ENCODE assay signal across 35 cellular contexts in the genomic region with DNA sequence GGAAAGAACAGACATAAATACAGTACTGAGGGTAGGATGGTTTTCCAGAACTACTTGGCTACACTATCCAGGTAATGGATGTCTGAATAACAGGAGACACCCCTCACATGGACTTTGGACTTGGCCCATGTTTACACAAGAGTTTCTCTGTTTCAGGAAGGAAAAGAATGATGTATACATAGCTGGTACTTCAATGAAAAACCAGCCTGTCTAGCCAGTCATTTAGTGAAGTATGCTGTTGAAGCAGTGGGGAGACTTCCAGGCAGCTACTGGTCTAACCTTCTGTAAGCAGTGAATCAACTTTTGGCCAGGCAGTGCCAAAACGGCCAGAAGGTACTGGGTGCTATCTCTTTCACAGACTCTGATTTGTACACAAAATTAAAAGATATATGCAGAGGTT.
DNase-seq lines count a peak whose midpoint lies in the region; ATAC-seq, FAIRE-seq and TF ChIP-seq lines count a peak whose summit lies in the region.
"Had no signal": no experiment of that assay in that cellular context is flagged by ENCODE, and none has a peak within 500 bp of the region (broad histone marks: within the 10 kb centered on the region; RNA-seq: fewer than 3 reads in every experiment).

No MANE protein-coding gene starts in this region.

- H3K79me2 ChIP-seq in MM.1S (ENCODE audit: low read length) = no peaks in the 10 kb centered on the region
- H3K79me2 ChIP-seq in osteoblast (ENCODE audit: insufficient read depth, low read length) = no peaks in the 10 kb centered on the region

- H3K27me3 ChIP-seq in MM.1S (replicated peaks; ENCODE audit: insufficient read depth, low read length) = no peaks in the 10 kb centered on the region
- H3K27me3 ChIP-seq in bronchial epithelial cell (ENCODE audit: control insufficient read depth, insufficient read depth, low read length) = no peaks in the 10 kb centered on the region
- no peaks in the 10 kb centered on the region for H3K27me3 ChIP-seq in lung (ENCODE audit: control insufficient read depth, insufficient read depth)
- H3K27me3 ChIP-seq in osteoblast (ENCODE audit: insufficient read depth, low read length) = no peaks in the 10 kb centered on the region
- H3K27me3 ChIP-seq: esophagus muscularis mucosa, Peyer's patch, tibial nerve had no signal

- WGBS in lung, 2 donors = 44 to 78% methylated on average over 1 of the region's 1 CpG

- H3K4me1 ChIP-seq in MM.1S (ENCODE audit: low read length) (peaks cover 29% of the 10 kb centered on the region), lung (ENCODE audit: control insufficient read depth in 2 of 2, insufficient read depth in 2 of 2, low read length in 2 of 2) (no peaks in the 10 kb centered on the region), osteoblast (ENCODE audit: insufficient read depth, low read length) (no peaks in the 10 kb centered on the region)
- H3K4me1 ChIP-seq: esophagus muscularis mucosa, Peyer's patch, tibial nerve had no signal

- TF ChIP-seq CTCF in MM.1S (IDR thresholded peaks at IDR 0.05; ENCODE audit: low read length) (no peak), bronchial epithelial cell (IDR thresholded peaks at IDR 0.05; ENCODE audit: insufficient read depth, low read length, severe bottlenecking) (no peak), lung (IDR thresholded peaks at IDR 0.05; ENCODE audit: control extremely low read depth, extremely low read depth) (no peak), osteoblast (IDR thresholded peaks at IDR 0.05; ENCODE audit: extremely low read depth, low read depth, low read length) (no peak)

- no peaks in the 10 kb centered on the region for H4K20me1 ChIP-seq in MM.1S (ENCODE audit: insufficient read depth, low read length)
- no peaks in the 10 kb centered on the region for H4K20me1 ChIP-seq in osteoblast (ENCODE audit: insufficient read depth, low read length)

- H3K9me3 ChIP-seq in MM.1S (replicated peaks; ENCODE audit: insufficient read depth, low read length) (no peaks in the 10 kb centered on the region), lung (ENCODE audit: control insufficient read depth in 2 of 2, insufficient read depth in 1 of 2, low read length in 1 of 2) (no peaks in the 10 kb centered on the region), osteoblast (ENCODE audit: low read depth, low read length) (no peaks in the 10 kb centered on the region)
- H3K9me3 ChIP-seq: esophagus muscularis mucosa, Peyer's patch had no signal

- peaks cover 12% of the 10 kb centered on the region for H3F3A ChIP-seq in MM.1S (ENCODE audit: insufficient read depth, low read length)

- H3K4me3 ChIP-seq in MM.1S (ENCODE audit: low read length) = no peak overlapping the region
- no peak overlapping the region for H3K4me3 ChIP-seq in bronchial epithelial cell (ENCODE audit: low read depth, low read length)
- no peak overlapping the region for H3K4me3 ChIP-seq in lung
- no peak overlapping the region for H3K4me3 ChIP-seq in osteoblast (ENCODE audit: insufficient read depth, low read length)
- H3K4me3 ChIP-seq: cardiac muscle cell, esophagus muscularis mucosa, GM23338, K562, Peyer's patch, tibial nerve had no signal

- DNase-seq in DMS53 (lab: John Stamatoyannopoulos, UW) (peak; percentile 98), MM.1S (peak; percentile 21), bronchial epithelial cell (ENCODE audit: low read depth) (peak; percentile 33), lung (ENCODE audit: low spot score) (no peak), NCI-H2081 treated with DMSO at 0.1 percent for 48 hours (lab: John Stamatoyannopoulos, UW) (no peak), pons (ENCODE audit: low spot score) (no peak), 8988T (no peak), osteoblast (ENCODE audit: insufficient read length, low spot score, missing footprints) (no peak)
- DNase-seq: activated CD4-positive, alpha-beta T cell treated with anti-CD3 and anti-CD28 coated beads for 4 hours; activated CD8-positive, alpha-beta memory T cell treated with anti-CD3 and anti-CD28 coated beads for 24 hours; activated effector memory CD4-positive, alpha-beta T cell treated with Interleukin-2 at 50 U/mL for 16 hours; activated naive CD8-positive, alpha-beta T cell treated with anti-CD3 and anti-CD28 coated beads for 36 hours; anterior cingulate cortex; C1 segment of cervical spinal cord; cortex of kidney; effector memory CD8-positive, alpha-beta T cell; foreskin fibroblast; left ventricle myocardium superior; naive B cell; NCI-H1105; NCI-H187; NCI-H526 treated with DMSO at 0.1 percent for 48 hours; Peyer's patch; SHP77; stimulated activated CD4-positive, alpha-beta T cell treated with anti-CD3 and anti-CD28 coated beads, Interleukin-15, amount 100 ng/mL, for 24 hours; stimulated activated CD4-positive, alpha-beta T cell treated with anti-CD3 and anti-CD28 coated beads, Interleukin-4, amount 100 ng/mL, for 4 hours; SW 1271; T-helper 9 cell; WERI-Rb-1 had no signal

- H3K9me2 ChIP-seq in MM.1S (replicated peaks; ENCODE audit: insufficient read depth, low read length) = no peaks in the 10 kb centered on the region

- peak overlapping the region; percentile 13; the same call in 1 of the 2 replicates for H3K27ac ChIP-seq in MM.1S (ENCODE audit: low read length)
- H3K27ac ChIP-seq in lung (ENCODE audit: low read depth in 1 of 2, low read length in 1 of 2) = no peak overlapping the region
- H3K27ac ChIP-seq in osteoblast (ENCODE audit: low read depth, low read length) = no peak overlapping the region
- H3K27ac ChIP-seq: cardiac muscle cell, esophagus muscularis mucosa, Peyer's patch, tibial nerve, WERI-Rb-1 had no signal

- H3K9ac ChIP-seq in MM.1S (ENCODE audit: low read length) = no peak overlapping the region

- H3K36me3 ChIP-seq in MM.1S (replicated peaks; ENCODE audit: insufficient read depth, low read length) = no peaks in the 10 kb centered on the region
- H3K36me3 ChIP-seq in bronchial epithelial cell (ENCODE audit: control insufficient read depth, insufficient read depth, low read length) = no peaks in the 10 kb centered on the region
- H3K36me3 ChIP-seq in lung (ENCODE audit: control insufficient read depth in 2 of 2, insufficient read depth in 2 of 2, low read length in 2 of 2) = no peaks in the 10 kb centered on the region
- H3K36me3 ChIP-seq in osteoblast (ENCODE audit: insufficient read depth, low read length) = no peaks in the 10 kb centered on the region
- H3K36me3 ChIP-seq: cardiac muscle cell, esophagus muscularis mucosa, Peyer's patch, tibial nerve, WERI-Rb-1 had no signal

- H3K4me2 ChIP-seq in MM.1S (ENCODE audit: low read depth, low read length) (peak overlapping the region; percentile 30; the same call in 1 of the 2 replicates), osteoblast (ENCODE audit: insufficient read depth, low read length) (no peak overlapping the region)
- H3K4me2 ChIP-seq: GM23338 had no signal

- peak; percentile 34 for ATAC-seq in lung (ENCODE audit: insufficient read depth, low FRiP score)
- ATAC-seq: effector memory CD8-positive, alpha-beta T cell; GM23338; K562; left ventricle myocardium superior had no signal

- FAIRE-seq in bronchial epithelial cell (lab: Jason Lieb, UNC) = no peak
- FAIRE-seq: islet of Langerhans, K562 had no signal

- H2AFZ ChIP-seq in MM.1S (ENCODE audit: low read length) = no peak overlapping the region
- H2AFZ ChIP-seq in osteoblast (ENCODE audit: low read length) = no peak overlapping the region
- H2AFZ ChIP-seq: GM23338 had no signal

Comparison
In these comparisons a context has a peak if more than half of its experiments do, and no peak if none do; other contexts are left out.
1. DNase-seq: peak in DMS53 (single experiment), MM.1S (single experiment) and bronchial epithelial cell (single experiment); none in lung (single experiment), NCI-H2081 treated with DMSO at 0.1 percent for 48 hours (single experiment), pons (single experiment), 8988T (single experiment) and osteoblast (single experiment).